Comparison of ENCODE assay signal across 18 cellular contexts in the genomic region with DNA sequence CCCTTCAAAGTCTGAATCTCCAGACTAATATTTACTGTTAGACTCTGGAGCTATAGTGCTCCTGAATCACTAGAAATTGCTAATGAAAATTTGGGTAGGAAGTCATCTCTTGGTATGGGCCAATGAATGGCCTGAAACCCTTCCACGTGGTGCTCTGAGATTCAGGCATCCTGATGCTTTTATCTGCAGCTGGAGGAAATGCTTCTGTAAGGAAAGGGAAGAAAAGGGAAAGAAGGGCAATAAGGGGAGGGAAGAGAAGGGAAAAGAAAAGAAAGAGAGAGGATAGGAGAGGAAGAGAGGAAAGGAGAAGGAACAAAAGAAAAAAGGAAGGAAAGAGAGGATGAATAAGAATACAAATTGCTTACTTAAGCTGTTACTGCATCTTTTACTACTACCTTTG.
"Had no signal": no experiment of that assay in that cellular context is flagged by ENCODE, and none has a peak within 500 bp of the region (broad histone marks: within the 10 kb centered on the region; RNA-seq: fewer than 3 reads in every experiment).

No MANE protein-coding gene starts in this region.

- H3K36me3 ChIP-seq: thoracic aorta, transverse colon had no signal

- DNase-seq: cerebellar nuclear complex; erythroblast; left colon; left ventricle myocardium superior; mesenchymal stem cell; naive B cell; nephron progenitor cell; psoas muscle; stimulated activated CD4-positive, alpha-beta T cell treated with anti-CD3 and anti-CD28 coated beads, Interleukin-2, amount 100 ng/mL, for 24 hours; stimulated activated CD4-positive, alpha-beta T cell treated with anti-CD3 and anti-CD28 coated beads, Interleukin-4, amount 100 ng/mL, for 4 hours; stimulated activated naive B cell treated with anti-CD40 and anti-IgM and Interleukin-4, amounts not matched to agents 10 μg/mL and 1 μg/mL and 100 μg/mL, for 72 hours; stimulated activated naive CD8-positive, alpha-beta T cell treated with anti-CD3 and anti-CD28 coated beads, Interleukin-15, amount 100 ng/mL, for 72 hours; transverse colon had no signal

- H3K4me3 Mint-ChIP-seq: dendritic cell treated with granulocyte-macrophage colony-stimulating factor and Interleukin-4, amounts not matched to agents 40 ng/mL and 50 ng/mL, for 4 days; naive B cell; nephron progenitor cell; stimulated activated naive B cell treated with anti-CD40 and anti-IgM and Interleukin-4, amounts not matched to agents 10 μg/mL and 1 μg/mL and 100 μg/mL, for 72 hours; stimulated activated naive CD8-positive, alpha-beta T cell treated with anti-CD3 and anti-CD28 coated beads, Interleukin-15, amount 100 ng/mL, for 72 hours had no signal

- ATAC-seq: foreskin keratinocyte; left colon; left ventricle myocardium superior; psoas muscle; sciatic nerve; stimulated activated naive B cell treated with anti-CD40 and anti-IgM and Interleukin-4, amounts not matched to agents 10 μg/mL and 1 μg/mL and 100 μg/mL, for 72 hours; stimulated activated naive CD8-positive, alpha-beta T cell treated with anti-CD3 and anti-CD28 coated beads, Interleukin-15, amount 100 ng/mL, for 72 hours had no signal

- H3K27me3 Mint-ChIP-seq: dendritic cell treated with granulocyte-macrophage colony-stimulating factor and Interleukin-4, amounts not matched to agents 40 ng/mL and 50 ng/mL, for 4 days had no signal

- H3K27ac ChIP-seq: foreskin keratinocyte, psoas muscle, thoracic aorta, transverse colon had no signal

- H3K36me3 Mint-ChIP-seq: naive B cell; stimulated activated naive B cell treated with anti-CD40 and anti-IgM and Interleukin-4, amounts not matched to agents 10 μg/mL and 1 μg/mL and 100 μg/mL, for 72 hours had no signal

- H3K27me3 ChIP-seq: foreskin keratinocyte, transverse colon had no signal

- H3K9me3 ChIP-seq: psoas muscle, thoracic aorta, transverse colon had no signal

- H3K9me3 Mint-ChIP-seq: dendritic cell treated with granulocyte-macrophage colony-stimulating factor and Interleukin-4, amounts not matched to agents 40 ng/mL and 50 ng/mL, for 4 days; naive B cell; nephron progenitor cell; stimulated activated naive B cell treated with anti-CD40 and anti-IgM and Interleukin-4, amounts not matched to agents 10 μg/mL and 1 μg/mL and 100 μg/mL, for 72 hours; stimulated activated naive CD8-positive, alpha-beta T cell treated with anti-CD3 and anti-CD28 coated beads, Interleukin-15, amount 100 ng/mL, for 72 hours had no signal

- H3K4me3 ChIP-seq: lung, psoas muscle, thoracic aorta, transverse colon had no signal

- H3K4me1 Mint-ChIP-seq: naive B cell; stimulated activated naive B cell treated with anti-CD40 and anti-IgM and Interleukin-4, amounts not matched to agents 10 μg/mL and 1 μg/mL and 100 μg/mL, for 72 hours; stimulated activated naive CD8-positive, alpha-beta T cell treated with anti-CD3 and anti-CD28 coated beads, Interleukin-15, amount 100 ng/mL, for 72 hours had no signal

- H3K4me1 ChIP-seq: psoas muscle, transverse colon had no signal

- H3K27ac Mint-ChIP-seq: dendritic cell treated with granulocyte-macrophage colony-stimulating factor and Interleukin-4, amounts not matched to agents 40 ng/mL and 50 ng/mL, for 4 days; nephron progenitor cell; stimulated activated naive B cell treated with anti-CD40 and anti-IgM and Interleukin-4, amounts not matched to agents 10 μg/mL and 1 μg/mL and 100 μg/mL, for 72 hours; stimulated activated naive CD8-positive, alpha-beta T cell treated with anti-CD3 and anti-CD28 coated beads, Interleukin-15, amount 100 ng/mL, for 72 hours had no signal
